In the genomic region with DNA sequence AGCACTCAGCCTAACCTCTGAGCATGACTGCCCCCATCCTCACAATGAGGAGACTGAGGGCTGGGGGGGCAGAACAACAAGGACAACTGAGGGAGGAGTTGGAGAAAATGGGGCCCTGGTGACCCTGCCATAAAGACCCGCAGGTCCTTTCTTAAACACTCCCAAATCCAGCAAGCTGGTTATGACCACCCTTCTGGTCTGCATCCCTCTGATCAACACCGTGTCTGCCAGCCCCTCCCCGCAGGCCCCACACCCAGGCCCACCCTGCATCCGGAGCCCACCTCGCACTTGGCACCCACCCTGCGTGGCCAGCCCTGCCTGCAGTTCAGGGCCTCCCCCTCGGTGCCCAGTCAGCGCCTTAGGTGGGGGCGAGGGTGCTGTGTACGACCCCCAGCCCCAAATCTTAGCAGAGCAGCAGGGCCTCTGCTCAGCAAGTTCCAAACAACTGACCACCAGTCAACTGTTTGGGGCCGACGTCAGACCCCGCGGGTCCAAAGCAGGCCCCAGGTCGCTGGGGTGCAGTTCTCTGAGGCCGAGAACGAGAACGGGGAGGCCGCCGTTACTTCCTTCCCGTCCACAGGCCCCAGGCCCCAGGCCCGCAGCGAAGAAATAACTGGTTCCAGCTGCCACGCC, we compare ENCODE assay signal across 8 cellular contexts. TPM values are rescaled to one million over a fixed set of nuclear protein-coding genes. Genes with fewer than 3 reads are reported as not detected.
A peak's percentile ranks its signal among the peaks of the same experiment; 100 is the strongest.
DNase-seq lines count a peak whose midpoint lies in the region; ATAC-seq, FAIRE-seq and TF ChIP-seq lines count a peak whose summit lies in the region.

No MANE protein-coding gene starts in this region.

- no peaks in the 10 kb centered on the region for H3K36me3 ChIP-seq in astrocyte (ENCODE audit: insufficient read depth, low read length)
- H3K36me3 ChIP-seq in right lobe of liver, result no peaks in the 10 kb centered on the region
- H3K36me3 ChIP-seq in urinary bladder (ENCODE audit: insufficient read depth), result no peaks in the 10 kb centered on the region

- ATAC-seq in HG02981 (IDR thresholded peaks at IDR 0.05; ENCODE audit: unreplicated experiment) (peak; percentile 20), right lobe of liver (no peak)

- peaks cover 69% of the 10 kb centered on the region for H3K27me3 Mint-ChIP-seq in astrocyte (ENCODE audit: low read depth, unreplicated experiment)

- no peaks in the 10 kb centered on the region for H3K4me1 Mint-ChIP-seq in astrocyte (ENCODE audit: low read depth, unreplicated experiment)

- no peaks in the 10 kb centered on the region for H3K36me3 Mint-ChIP-seq in astrocyte (ENCODE audit: low read depth, unreplicated experiment)

- H3K4me1 ChIP-seq in astrocyte (ENCODE audit: insufficient read depth, low read length), result peaks cover 13% of the 10 kb centered on the region
- peaks cover 3 to 61% (median 13%) of the 10 kb centered on the region in 4 donors for H3K4me1 ChIP-seq in right lobe of liver
- peaks cover 7% of the 10 kb centered on the region for H3K4me1 ChIP-seq in urinary bladder (ENCODE audit: insufficient read depth)

- peak overlapping the region; percentile 97 for H3K4me2 ChIP-seq in astrocyte (ENCODE audit: low read length)

- H3K27ac ChIP-seq in astrocyte (ENCODE audit: low read depth, low read length) (no peak overlapping the region), right lobe of liver (peak overlapping the region; percentile 68 to 84 (median 81)), urinary bladder (ENCODE audit: low read depth) (peak overlapping the region; percentile 90)

- intact Hi-C loops in right lobe of liver (cut with DNase I), result no loop called here

- no peaks in the 10 kb centered on the region for H3K9me3 ChIP-seq in astrocyte (ENCODE audit: insufficient read depth, low read depth, low read length)
- no peaks in the 10 kb centered on the region for H3K9me3 ChIP-seq in right lobe of liver

- peaks cover 23% of the 10 kb centered on the region for H4K20me1 ChIP-seq in astrocyte (ENCODE audit: insufficient read depth, low read length)

- peak overlapping the region; percentile 86 for H2AFZ ChIP-seq in astrocyte (ENCODE audit: low read depth, low read length)

- WGBS in right lobe of liver (ENCODE audit: insufficient coverage, low coverage, low lambda C conversion rate, missing lambda C conversion rate), result no CpG with 5 or more reads among the region's 24 CpGs
- 13% methylated on average over 24 of the region's 24 CpGs for WGBS in urinary bladder

- H3K27ac Mint-ChIP-seq in astrocyte (ENCODE audit: unreplicated experiment), result no peak overlapping the region

- no peak for TF ChIP-seq POLR2A in right lobe of liver (IDR thresholded peaks at IDR 0.05)

- H3K9ac ChIP-seq in astrocyte (ENCODE audit: low read length), result peak overlapping the region; percentile 70

- H3K4me3 ChIP-seq in GM12864 (ENCODE audit: low read depth, low read length) (peak overlapping the region; percentile 89), astrocyte (ENCODE audit: insufficient read depth, low read depth, low read length) (peak overlapping the region; percentile 63), right lobe of liver (peak overlapping the region; percentile 62 to 68 (median 66)), urinary bladder (ENCODE audit: low read depth, low read length) (peak overlapping the region; percentile 81)

- H3K27me3 ChIP-seq in astrocyte (ENCODE audit: insufficient read depth, low read length) (peaks cover 25% of the 10 kb centered on the region), right lobe of liver (no peaks in the 10 kb centered on the region)

- DNase-seq in GM12864 (ENCODE audit: low read depth) (no peak), astrocyte (ENCODE audit: low read depth) (no peak), right lobe of liver (peak in 1 of 3 donors; percentile 54), NCI-H526 (lab: John Stamatoyannopoulos, UW) (no peak), ureter (ENCODE audit: low spot score) (no peak)
- no peak for DNase-seq in activated CD4-positive, alpha-beta T cell treated with anti-CD3 and anti-CD28 coated beads for 1 hour

- FAIRE-seq in astrocyte (lab: Jason Lieb, UNC), result no peak

- H3K79me2 ChIP-seq in astrocyte (ENCODE audit: insufficient read depth, low read length), result no peaks in the 10 kb centered on the region

- H3K4me3 Mint-ChIP-seq in astrocyte (ENCODE audit: unreplicated experiment), result peak overlapping the region; percentile 54

- H3K9me3 Mint-ChIP-seq in astrocyte (ENCODE audit: unreplicated experiment), result peaks cover 7% of the 10 kb centered on the region

- TF ChIP-seq CTCF in GM12864 (IDR thresholded peaks at IDR 0.05; ENCODE audit: low read depth, low read length, missing control alignments) (no peak), astrocyte (IDR thresholded peaks at IDR 0.05; ENCODE audit: insufficient read depth, low read depth, low read length) (no peak), right lobe of liver (IDR thresholded peaks at IDR 0.05) (no peak)

RNA-seq across cellular contexts. Expression of gene ACSS1, which starts 1.2 kb away (rescaled TPM):
- total RNA-seq in astrocyte (0.24 and 0.27 TPM in 2 replicates), right lobe of liver (1 to 10 TPM; 3.5 to 9.1 (median 6.3) TPM), urinary bladder (11.1 TPM), ureter (33.7 TPM)
- 15.1 TPM for polyA plus RNA-seq in urinary bladder

RNA-seq across cellular contexts. Expression of gene VSX1, which starts 25.2 kb away (rescaled TPM):
- not detected in 2 replicates for total RNA-seq in astrocyte
- total RNA-seq in right lobe of liver, result under 1 TPM in 2 of 6 experiments, not detected in 4; 0.25 to 0.73 TPM
- not detected for total RNA-seq in urinary bladder
- polyA plus RNA-seq in urinary bladder, result 0.05 TPM
- total RNA-seq in ureter, result not detected
